In the genomic region with DNA sequence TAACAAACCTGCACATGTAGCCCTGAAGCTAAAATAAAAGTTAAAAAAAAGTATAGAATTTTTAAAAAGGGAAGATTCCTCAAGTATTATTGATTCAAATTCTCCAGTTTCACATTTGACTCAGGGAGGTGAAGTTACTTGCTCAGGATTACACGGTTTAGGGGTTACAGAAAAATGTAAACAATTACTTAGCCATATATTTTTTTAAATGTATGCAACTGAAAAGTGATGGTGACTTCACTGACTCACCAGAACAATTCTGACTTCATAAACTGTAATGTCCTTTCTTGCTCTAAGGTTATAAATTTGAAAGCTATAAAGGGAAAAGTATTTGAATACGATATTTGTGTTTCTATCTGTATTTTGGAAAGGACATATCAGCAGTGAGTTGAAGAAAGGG, we compare ENCODE assay signal across 28 cellular contexts.
"Had no signal": no experiment of that assay in that cellular context is flagged by ENCODE, and none has a peak within 500 bp of the region (broad histone marks: within the 10 kb centered on the region; RNA-seq: fewer than 3 reads in every experiment).

No MANE protein-coding gene starts in this region.

- H3K9ac ChIP-seq: SK-N-SH had no signal

- H3K36me3 ChIP-seq: ascending aorta, breast epithelium, MG63, Peyer's patch, SJSA1 had no signal

- H3K4me2 ChIP-seq: SK-N-SH had no signal

- DNase-seq: activated CD4-positive, alpha-beta T cell treated with anti-CD3 and anti-CD28 coated beads, Interleukin-2, amount 10 ng/mL, durations not matched to agents 24 days and 14 days; activated CD4-positive, alpha-beta T cell treated with anti-CD3 and anti-CD28 coated beads, Interleukin-2, amount 50 U/mL, for 4 hours; activated CD8-positive, alpha-beta T cell treated with anti-CD3 and anti-CD28 coated beads for 36 hours; activated effector memory CD4-positive, alpha-beta T cell treated with anti-CD3 and anti-CD28 coated beads, Interleukin-2, amount 50 U/mL, for 16 hours; activated naive CD4-positive, alpha-beta T cell; activated naive CD4-positive, alpha-beta T cell treated with anti-CD3 and anti-CD28 coated beads, Interleukin-2, amount 50 U/mL, for 16 hours; activated naive CD8-positive, alpha-beta T cell treated with anti-CD3 and anti-CD28 coated beads for 36 hours; activated T-cell treated with anti-CD3 and anti-CD28 coated beads, Interleukin-2, amount 50 U/mL, for 1 hour; activated T-cell treated with anti-CD3 and anti-CD28 coated beads, Interleukin-2, amount 50 U/mL, for 72 hours; amygdala; body of pancreas; Kasumi-1; MG63; NCI-H1436 treated with DMSO at 0.1 percent for 48 hours; NCI-H1694 treated with DMSO at 0.1 percent for 48 hours; NCI-H2029; NCI-H510A; NCI-H748 treated with DMSO at 0.1 percent for 48 hours; NK-92 treated with Interleukin-12 subunit alpha and Interleukin-12 subunit beta, amount 100 ng/mL, for 24 hours; PC-3; Peyer's patch; RPMI8226; SHP77 treated with DMSO at 0.1 percent for 48 hours; SK-N-SH had no signal

- H3K27ac ChIP-seq: ascending aorta, body of pancreas, breast epithelium, Peyer's patch, SJSA1 had no signal

- H3K4me1 ChIP-seq: ascending aorta, body of pancreas, breast epithelium, Peyer's patch, SJSA1 had no signal

- H3K4me3 ChIP-seq: ascending aorta, body of pancreas, breast epithelium, MG63, Peyer's patch, SJSA1 had no signal

- H3K27me3 ChIP-seq: ascending aorta, body of pancreas, breast epithelium, MG63, Peyer's patch, SJSA1 had no signal

- H3K9me3 ChIP-seq: body of pancreas, breast epithelium, MG63, Peyer's patch, SJSA1, SK-N-SH had no signal

- ATAC-seq: activated CD8-positive, alpha-beta T cell treated with anti-CD3 and anti-CD28 coated beads for 36 hours; activated T-cell treated with anti-CD3 and anti-CD28 coated beads, Interleukin-2, amount 50 U/mL, for 72 hours; activated T-helper 17 cell treated with anti-CD3 and anti-CD28 coated beads, Interleukin-2, amount 50 U/mL, for 72 hours; body of pancreas; PC-3 had no signal
